Comparison of ENCODE assay signal across 20 cellular contexts in genomic region chr18:79345366-79345765, GRCh38. TPM values are rescaled to one million over a fixed set of nuclear protein-coding genes. Genes with fewer than 3 reads are reported as not detected.
DNase-seq lines count a peak whose midpoint lies in the region; ATAC-seq and TF ChIP-seq lines count a peak whose summit lies in the region.
"Had no signal": no experiment of that assay in that cellular context is flagged by ENCODE, and none has a peak within 500 bp of the region (broad histone marks: within the 10 kb centered on the region; RNA-seq: fewer than 3 reads in every experiment).

No MANE protein-coding gene starts in this region.

- H3K4me2 ChIP-seq in GM23338 (no peak overlapping the region), PC-9 (no peak overlapping the region)
- H3K4me2 ChIP-seq: BLaER1 treated with 17β-estradiol and CSF1 and Interleukin-3, amounts not matched to agents 10 nM and 100 nM had no signal

- H3K9me3 Mint-ChIP-seq in GM23338 (no peaks in the 10 kb centered on the region), endodermal cell (no peaks in the 10 kb centered on the region), progenitor cell of endocrine pancreas (ENCODE audit: low read depth) (no peaks in the 10 kb centered on the region)
- no peaks in the 10 kb centered on the region for H3K9me3 Mint-ChIP-seq in activated CD8-positive, alpha-beta memory T cell treated with anti-CD3 and anti-CD28 coated beads, Interleukin-2, amount 10 ng/mL, durations not matched to agents 7 days and 5 days (ENCODE audit: low read depth)
- H3K9me3 Mint-ChIP-seq: CD4-positive, alpha-beta T cell; CD8-positive, alpha-beta T cell had no signal

- H3K4me3 ChIP-seq in GM23338: no peak overlapping the region
- H3K4me3 ChIP-seq in endodermal cell (ENCODE audit: low read length): no peak overlapping the region
- H3K4me3 ChIP-seq in upper lobe of right lung: no peak overlapping the region
- no peak overlapping the region for H3K4me3 ChIP-seq in PC-9
- H3K4me3 ChIP-seq: A549; BLaER1 treated with 17β-estradiol and CSF1 and Interleukin-3, amounts not matched to agents 10 nM and 100 nM had no signal

- H3K27me3 ChIP-seq in GM23338 (ENCODE audit: insufficient read depth) (no peaks in the 10 kb centered on the region), endodermal cell (ENCODE audit: control insufficient read depth, insufficient read depth, low read length, poor library complexity, severe bottlenecking) (no peaks in the 10 kb centered on the region), upper lobe of right lung (no peaks in the 10 kb centered on the region), PC-9 (ENCODE audit: insufficient read depth, low read depth) (no peaks in the 10 kb centered on the region)
- H3K27me3 ChIP-seq: BLaER1 treated with 17β-estradiol and CSF1 and Interleukin-3, amounts not matched to agents 10 nM and 100 nM had no signal

- H2AFZ ChIP-seq in GM23338 (no peak overlapping the region), PC-9 (no peak overlapping the region)

- no peaks in the 10 kb centered on the region for H3K79me2 ChIP-seq in GM23338 (replicated peaks; ENCODE audit: insufficient read depth)
- no peaks in the 10 kb centered on the region for H3K79me2 ChIP-seq in PC-9 (ENCODE audit: low read depth)

- H3K9me2 ChIP-seq in GM23338 (ENCODE audit: insufficient read depth): no peaks in the 10 kb centered on the region
- H3K9me2 ChIP-seq in PC-9 (ENCODE audit: insufficient read depth): no peaks in the 10 kb centered on the region

- TF ChIP-seq CTCF in GM23338 (conservative IDR thresholded peaks at IDR 0.05; ENCODE audit: low read depth in 2 of 2) (no peak), endodermal cell (conservative IDR thresholded peaks at IDR 0.05) (no peak), progenitor cell of endocrine pancreas (IDR thresholded peaks at IDR 0.05; ENCODE audit: unreplicated experiment) (no peak), upper lobe of right lung (IDR thresholded peaks at IDR 0.05) (no peak), PC-9 (conservative IDR thresholded peaks at IDR 0.05) (no peak)

- H3K36me3 ChIP-seq in GM23338 (ENCODE audit: insufficient read depth) (peaks cover 5% of the 10 kb centered on the region; the same call in 1 of the 2 replicates), endodermal cell (ENCODE audit: control insufficient read depth, insufficient read depth, low read length) (peaks cover 22% of the 10 kb centered on the region), upper lobe of right lung (peaks cover 53% of the 10 kb centered on the region), PC-9 (ENCODE audit: low read depth) (peaks cover 6% of the 10 kb centered on the region; the same call in 1 of the 2 replicates)

- H3K4me3 Mint-ChIP-seq in GM23338 (no peak overlapping the region), endodermal cell (no peak overlapping the region), progenitor cell of endocrine pancreas (ENCODE audit: low read depth) (no peak overlapping the region)
- H3K4me3 Mint-ChIP-seq in activated CD8-positive, alpha-beta memory T cell treated with anti-CD3 and anti-CD28 coated beads, Interleukin-2, amount 10 ng/mL, durations not matched to agents 7 days and 5 days: no peak overlapping the region
- H3K4me3 Mint-ChIP-seq: B cell; CD4-positive, alpha-beta T cell; CD8-positive, alpha-beta T cell had no signal

- BruUV-seq in PC-9 (replicated peaks; lab: Mats Ljungman, UMichigan): no TSS peak

- DNase-seq in GM23338 (ENCODE audit: low spot score) (no peak), endodermal cell (peak; percentile 22), head of caudate nucleus (peak in 41 of 42 donors; percentile 36 to 92 (median 73)), progenitor cell of endocrine pancreas (ENCODE audit: low spot score, unreplicated experiment) (no peak), upper lobe of right lung (no peak), PC-9 (no peak), NCI-H510A treated with DMSO at 0.1 percent for 48 hours (lab: John Stamatoyannopoulos, UW) (no peak)
- DNase-seq in activated CD8-positive, alpha-beta memory T cell treated with anti-CD3 and anti-CD28 coated beads, Interleukin-2, amount 10 ng/mL, durations not matched to agents 7 days and 5 days: no peak
- DNase-seq: AML-193; Caco-2; Calu3; CD4-positive, alpha-beta T cell; DMS79 treated with DMSO at 0.1 percent for 48 hours; GF-D8 had no signal

- no peaks in the 10 kb centered on the region for H4K20me1 ChIP-seq in GM23338 (replicated peaks; ENCODE audit: insufficient read depth)
- H4K20me1 ChIP-seq in PC-9 (ENCODE audit: insufficient read depth): no peaks in the 10 kb centered on the region

- H3K27ac Mint-ChIP-seq in GM23338 (peak overlapping the region; percentile 31; the same call in 1 of the 2 replicates), endodermal cell (no peak overlapping the region), progenitor cell of endocrine pancreas (peak overlapping the region; percentile 56)
- no peak overlapping the region for H3K27ac Mint-ChIP-seq in activated CD8-positive, alpha-beta memory T cell treated with anti-CD3 and anti-CD28 coated beads, Interleukin-2, amount 10 ng/mL, durations not matched to agents 7 days and 5 days
- H3K27ac Mint-ChIP-seq: B cell; CD4-positive, alpha-beta T cell; CD8-positive, alpha-beta T cell had no signal

- no peak overlapping the region for H3K9ac ChIP-seq in endodermal cell (ENCODE audit: extremely low read depth, low read length, poor library complexity, severe bottlenecking)
- H3K9ac ChIP-seq: BLaER1 treated with 17β-estradiol and CSF1 and Interleukin-3, amounts not matched to agents 10 nM and 100 nM had no signal

- H3K36me3 Mint-ChIP-seq in GM23338 (ENCODE audit: low read depth): peaks cover 34% of the 10 kb centered on the region
- peaks cover 56% of the 10 kb centered on the region for H3K36me3 Mint-ChIP-seq in endodermal cell (ENCODE audit: low read depth)
- H3K36me3 Mint-ChIP-seq in progenitor cell of endocrine pancreas (ENCODE audit: insufficient read depth): peaks cover 25% of the 10 kb centered on the region
- H3K36me3 Mint-ChIP-seq in activated CD8-positive, alpha-beta memory T cell treated with anti-CD3 and anti-CD28 coated beads, Interleukin-2, amount 10 ng/mL, durations not matched to agents 7 days and 5 days: peaks cover 27% of the 10 kb centered on the region

- POLR2A ChIA-PET in PC-9 (lab: Charles Lee; ENCODE audit: unreplicated experiment): no interaction called here

- CTCF ChIA-PET in activated CD8-positive, alpha-beta memory T cell treated with anti-CD3 and anti-CD28 coated beads, Interleukin-2, amount 10 ng/mL, durations not matched to agents 7 days and 5 days (lab: Charles Lee): no interaction called here
- CTCF ChIA-PET in PC-9 (lab: Charles Lee): no interaction called here

- H3F3A ChIP-seq in GM23338 (replicated peaks; ENCODE audit: low read depth) (no peaks in the 10 kb centered on the region), PC-9 (ENCODE audit: insufficient read depth, low read depth) (no peaks in the 10 kb centered on the region)

- no peaks in the 10 kb centered on the region for H3K4me1 ChIP-seq in GM23338 (ENCODE audit: insufficient read depth)
- H3K4me1 ChIP-seq in endodermal cell (ENCODE audit: control insufficient read depth, insufficient read depth, low read length): no peaks in the 10 kb centered on the region
- no peaks in the 10 kb centered on the region for H3K4me1 ChIP-seq in upper lobe of right lung
- no peaks in the 10 kb centered on the region for H3K4me1 ChIP-seq in PC-9 (replicated peaks; ENCODE audit: insufficient read depth)
- H3K4me1 ChIP-seq: BLaER1 treated with 17β-estradiol and CSF1 and Interleukin-3, amounts not matched to agents 10 nM and 100 nM had no signal

- intact Hi-C loops in head of caudate nucleus (cut with DNase I) (no loop called here), upper lobe of right lung (cut with DNase I) (no loop called here), PC-9 (cut with micrococcal nuclease; ENCODE audit: unreplicated experiment) (no loop called here)

- H3K4me1 Mint-ChIP-seq in GM23338 (no peaks in the 10 kb centered on the region; the same call in 2 of the 3 replicates), endodermal cell (no peaks in the 10 kb centered on the region), progenitor cell of endocrine pancreas (ENCODE audit: low read depth) (peaks cover 9% of the 10 kb centered on the region)
- H3K4me1 Mint-ChIP-seq in activated CD8-positive, alpha-beta memory T cell treated with anti-CD3 and anti-CD28 coated beads, Interleukin-2, amount 10 ng/mL, durations not matched to agents 7 days and 5 days: peaks cover 3% of the 10 kb centered on the region
- H3K4me1 Mint-ChIP-seq: B cell had no signal

- no peak overlapping the region for H3K27ac ChIP-seq in GM23338 (ENCODE audit: low read depth)
- H3K27ac ChIP-seq in endodermal cell (ENCODE audit: low read depth, low read length): no peak overlapping the region
- H3K27ac ChIP-seq in upper lobe of right lung: no peak overlapping the region
- no peak overlapping the region for H3K27ac ChIP-seq in PC-9
- H3K27ac ChIP-seq: 22Rv1; BLaER1 treated with 17β-estradiol and CSF1 and Interleukin-3, amounts not matched to agents 10 nM and 100 nM; C4-2B had no signal

- peaks cover 2% of the 10 kb centered on the region for H3K27me3 Mint-ChIP-seq in GM23338 (ENCODE audit: insufficient read depth, low read depth, poor library complexity)
- H3K27me3 Mint-ChIP-seq in endodermal cell (ENCODE audit: insufficient read depth): no peaks in the 10 kb centered on the region
- H3K27me3 Mint-ChIP-seq in progenitor cell of endocrine pancreas: no peaks in the 10 kb centered on the region
- no peaks in the 10 kb centered on the region for H3K27me3 Mint-ChIP-seq in activated CD8-positive, alpha-beta memory T cell treated with anti-CD3 and anti-CD28 coated beads, Interleukin-2, amount 10 ng/mL, durations not matched to agents 7 days and 5 days
- H3K27me3 Mint-ChIP-seq: B cell; CD4-positive, alpha-beta T cell had no signal

- no peaks in the 10 kb centered on the region for H3K9me3 ChIP-seq in endodermal cell (ENCODE audit: control insufficient read depth, low read length)
- no peaks in the 10 kb centered on the region for H3K9me3 ChIP-seq in upper lobe of right lung
- no peaks in the 10 kb centered on the region for H3K9me3 ChIP-seq in PC-9 (ENCODE audit: insufficient read depth, low read depth)
- H3K9me3 ChIP-seq: A549, Caco-2 had no signal

- whole genome bisulfite sequencing in endodermal cell (ENCODE audit: insufficient coverage in 1 of 2, insufficient read length in 1 of 2), 2 experiments: 91 to 98% methylated on average over 10 to 11 of the region's 11 CpGs

- no peak for ATAC-seq in GM23338
- no peak for ATAC-seq in upper lobe of right lung
- ATAC-seq in activated CD8-positive, alpha-beta memory T cell treated with anti-CD3 and anti-CD28 coated beads, Interleukin-2, amount 10 ng/mL, durations not matched to agents 7 days and 5 days: no peak
- ATAC-seq: CD8-positive, alpha-beta T cell had no signal

RNA-seq across cellular contexts. Expression of gene NFATC1, which starts 50.4 kb away (rescaled TPM):
- total RNA-seq in GM23338 (2014; rRNA removed; shearing (Covaris generic)): 5.0 and 6.4 TPM in 2 replicates
- 2.7 and 3.9 TPM in 2 replicates for polyA plus RNA-seq in GM23338 (2016; fragmentation: Nextera tagmentation; extraction: Ambion mirVana)
- total RNA-seq in endodermal cell: 10 to 100 TPM; 23.4 to 32.5 TPM
- 10.9 TPM for polyA plus RNA-seq in endodermal cell (2013, experiment 1 of 2)
- 11.1 TPM for polyA plus RNA-seq in endodermal cell (2013, experiment 2 of 2)
- 4.5 and 5.6 TPM in 2 replicates for total RNA-seq in progenitor cell of endocrine pancreas
- total RNA-seq in upper lobe of right lung: 16.6 TPM
- 10 to 100 TPM; 25.7 to 27.8 TPM for total RNA-seq in activated CD8-positive, alpha-beta memory T cell treated with anti-CD3 and anti-CD28 coated beads, Interleukin-2, amount 10 ng/mL, durations not matched to agents 7 days and 5 days
- total RNA-seq in PC-9 (2021): 2.6 and 2.9 TPM in 2 replicates

Comparison
In these comparisons a context has a peak if more than half of its experiments do, and no peak if none do; other contexts are left out.
1. DNase-seq: peak in endodermal cell (single experiment) and head of caudate nucleus (41 of 42); none in GM23338 (single experiment), progenitor cell of endocrine pancreas (single experiment), upper lobe of right lung (single experiment), activated CD8-positive, alpha-beta memory T cell treated with anti-CD3 and anti-CD28 coated beads, Interleukin-2, amount 10 ng/mL, durations not matched to agents 7 days and 5 days (single experiment), PC-9 (0 of 2) and NCI-H510A treated with DMSO at 0.1 percent for 48 hours (single experiment).
2. H3K27ac Mint-ChIP-seq: peak in GM23338 (single experiment) and progenitor cell of endocrine pancreas (single experiment); none in endodermal cell (single experiment) and activated CD8-positive, alpha-beta memory T cell treated with anti-CD3 and anti-CD28 coated beads, Interleukin-2, amount 10 ng/mL, durations not matched to agents 7 days and 5 days (single experiment).